Comparison of ENCODE assay signal across 11 cellular contexts in genomic region chr10:71638087-71638576, GRCh38.
DNase-seq lines count a peak whose midpoint lies in the region; ATAC-seq and TF ChIP-seq lines count a peak whose summit lies in the region.
"Had no signal": no experiment of that assay in that cellular context is flagged by ENCODE, and none has a peak within 500 bp of the region (broad histone marks: within the 10 kb centered on the region; RNA-seq: fewer than 3 reads in every experiment).

No MANE protein-coding gene starts in this region.

- H3K9me3 Mint-ChIP-seq in activated naive CD8-positive, alpha-beta T cell treated with anti-CD3 and anti-CD28 coated beads, Interleukin-2, amount 10 ng/mL, durations not matched to agents 7 days and 5 days: no peaks in the 10 kb centered on the region
- no peaks in the 10 kb centered on the region for H3K9me3 Mint-ChIP-seq in activated naive CD8-positive, alpha-beta T cell treated with anti-CD3 and anti-CD28 coated beads for 36 hours
- H3K9me3 Mint-ChIP-seq in activated T-helper 17 cell treated with anti-CD3 and anti-CD28 coated beads, Interleukin-2, amount 50 U/mL, for 72 hours: no peaks in the 10 kb centered on the region

- H3K36me3 ChIP-seq in right lobe of liver (no peaks in the 10 kb centered on the region), vagina (no peaks in the 10 kb centered on the region)
- H3K36me3 ChIP-seq: MG63, tibial nerve had no signal

- H3K27me3 ChIP-seq in right lobe of liver (no peaks in the 10 kb centered on the region), vagina (no peaks in the 10 kb centered on the region)
- H3K27me3 ChIP-seq: MG63, tibial nerve had no signal

- no peak for ATAC-seq in activated naive CD8-positive, alpha-beta T cell treated with anti-CD3 and anti-CD28 coated beads, Interleukin-2, amount 10 ng/mL, durations not matched to agents 7 days and 5 days (ENCODE audit: low read depth)
- peak; percentile 29 for ATAC-seq in activated T-helper 17 cell treated with anti-CD3 and anti-CD28 coated beads, Interleukin-2, amount 50 U/mL, for 72 hours (replicated peaks)
- peak; percentile 84 to 91 (median 86) for ATAC-seq in right lobe of liver
- ATAC-seq in HG03045 (IDR thresholded peaks at IDR 0.05; ENCODE audit: unreplicated experiment): no peak

- no peaks in the 10 kb centered on the region for H3K36me3 Mint-ChIP-seq in activated naive CD8-positive, alpha-beta T cell treated with anti-CD3 and anti-CD28 coated beads, Interleukin-2, amount 10 ng/mL, durations not matched to agents 7 days and 5 days
- no peaks in the 10 kb centered on the region for H3K36me3 Mint-ChIP-seq in activated naive CD8-positive, alpha-beta T cell treated with anti-CD3 and anti-CD28 coated beads for 36 hours
- no peaks in the 10 kb centered on the region for H3K36me3 Mint-ChIP-seq in activated T-helper 17 cell treated with anti-CD3 and anti-CD28 coated beads, Interleukin-2, amount 50 U/mL, for 72 hours (ENCODE audit: low read depth)

- H3K9me3 ChIP-seq in right lobe of liver: no peaks in the 10 kb centered on the region
- no peaks in the 10 kb centered on the region for H3K9me3 ChIP-seq in vagina
- H3K9me3 ChIP-seq: MG63, tibial nerve had no signal

- no peak overlapping the region for H3K4me3 Mint-ChIP-seq in activated naive CD8-positive, alpha-beta T cell treated with anti-CD3 and anti-CD28 coated beads, Interleukin-2, amount 10 ng/mL, durations not matched to agents 7 days and 5 days
- no peak overlapping the region for H3K4me3 Mint-ChIP-seq in activated naive CD8-positive, alpha-beta T cell treated with anti-CD3 and anti-CD28 coated beads for 36 hours
- no peak overlapping the region for H3K4me3 Mint-ChIP-seq in activated T-helper 17 cell treated with anti-CD3 and anti-CD28 coated beads, Interleukin-2, amount 50 U/mL, for 72 hours

- H3K4me1 ChIP-seq in right lobe of liver (peaks cover 0 to 55% (median 25%) of the 10 kb centered on the region in 4 donors), vagina (no peaks in the 10 kb centered on the region)

- WGBS in right lobe of liver (ENCODE audit: insufficient coverage, low coverage, low lambda C conversion rate, missing lambda C conversion rate): 0% methylated on average over 4 of the region's 8 CpGs

- peak overlapping the region; percentile 82 to 90 (median 83) for H3K27ac ChIP-seq in right lobe of liver
- H3K27ac ChIP-seq in vagina: no peak overlapping the region

- H3K4me3 ChIP-seq in right lobe of liver: peak overlapping the region; percentile 0 to 44 (median 43)
- no peak overlapping the region for H3K4me3 ChIP-seq in vagina
- H3K4me3 ChIP-seq: MG63, tibial nerve had no signal

- peak; percentile 88 for TF ChIP-seq POLR2A in right lobe of liver (IDR thresholded peaks at IDR 0.05)
- TF ChIP-seq POLR2A in vagina (IDR thresholded peaks at IDR 0.05): no peak

- no peak for DNase-seq in activated naive CD8-positive, alpha-beta T cell treated with anti-CD3 and anti-CD28 coated beads, Interleukin-2, amount 10 ng/mL, durations not matched to agents 7 days and 5 days
- DNase-seq in activated naive CD8-positive, alpha-beta T cell treated with anti-CD3 and anti-CD28 coated beads for 36 hours: no peak
- peak; percentile 87 to 96 (median 94) for DNase-seq in right lobe of liver
- no peak for DNase-seq in NCI-H1092 (lab: John Stamatoyannopoulos, UW)
- DNase-seq in DMS114 treated with DMSO at 0.1 percent for 48 hours (lab: John Stamatoyannopoulos, UW; ENCODE audit: unreplicated experiment): no peak
- no peak for DNase-seq in vagina (ENCODE audit: extremely low spot score in 2 of 2)
- DNase-seq: MG63, SHP77 had no signal

- intact Hi-C loops in right lobe of liver (cut with DNase I) (no loop called here), vagina (cut with DNase I) (no loop called here)

- TF ChIP-seq CTCF in right lobe of liver (IDR thresholded peaks at IDR 0.05) (no peak), vagina (IDR thresholded peaks at IDR 0.05) (no peak)

- peaks cover 12% of the 10 kb centered on the region for H3K27me3 Mint-ChIP-seq in activated naive CD8-positive, alpha-beta T cell treated with anti-CD3 and anti-CD28 coated beads, Interleukin-2, amount 10 ng/mL, durations not matched to agents 7 days and 5 days
- no peaks in the 10 kb centered on the region for H3K27me3 Mint-ChIP-seq in activated naive CD8-positive, alpha-beta T cell treated with anti-CD3 and anti-CD28 coated beads for 36 hours
- H3K27me3 Mint-ChIP-seq in activated T-helper 17 cell treated with anti-CD3 and anti-CD28 coated beads, Interleukin-2, amount 50 U/mL, for 72 hours: no peaks in the 10 kb centered on the region

- POLR2A ChIA-PET in activated naive CD8-positive, alpha-beta T cell treated with anti-CD3 and anti-CD28 coated beads, Interleukin-2, amount 10 ng/mL, durations not matched to agents 7 days and 5 days (lab: Charles Lee): no interaction called here

- peaks cover 5% of the 10 kb centered on the region for H3K4me1 Mint-ChIP-seq in activated naive CD8-positive, alpha-beta T cell treated with anti-CD3 and anti-CD28 coated beads, Interleukin-2, amount 10 ng/mL, durations not matched to agents 7 days and 5 days
- H3K4me1 Mint-ChIP-seq in activated naive CD8-positive, alpha-beta T cell treated with anti-CD3 and anti-CD28 coated beads for 36 hours: no peaks in the 10 kb centered on the region
- H3K4me1 Mint-ChIP-seq in activated T-helper 17 cell treated with anti-CD3 and anti-CD28 coated beads, Interleukin-2, amount 50 U/mL, for 72 hours: no peaks in the 10 kb centered on the region

- peak overlapping the region; percentile 55 for H3K27ac Mint-ChIP-seq in activated naive CD8-positive, alpha-beta T cell treated with anti-CD3 and anti-CD28 coated beads, Interleukin-2, amount 10 ng/mL, durations not matched to agents 7 days and 5 days
- no peak overlapping the region for H3K27ac Mint-ChIP-seq in activated naive CD8-positive, alpha-beta T cell treated with anti-CD3 and anti-CD28 coated beads for 36 hours
- no peak overlapping the region for H3K27ac Mint-ChIP-seq in activated T-helper 17 cell treated with anti-CD3 and anti-CD28 coated beads, Interleukin-2, amount 50 U/mL, for 72 hours

Comparison
In these comparisons a context has a peak if more than half of its experiments do, and no peak if none do; other contexts are left out.
1. ATAC-seq: peak in activated T-helper 17 cell treated with anti-CD3 and anti-CD28 coated beads, Interleukin-2, amount 50 U/mL, for 72 hours (single experiment) and right lobe of liver (4 of 4); none in activated naive CD8-positive, alpha-beta T cell treated with anti-CD3 and anti-CD28 coated beads, Interleukin-2, amount 10 ng/mL, durations not matched to agents 7 days and 5 days (single experiment) and HG03045 (single experiment).
2. DNase-seq: peak in right lobe of liver (3 of 3); none in activated naive CD8-positive, alpha-beta T cell treated with anti-CD3 and anti-CD28 coated beads, Interleukin-2, amount 10 ng/mL, durations not matched to agents 7 days and 5 days (single experiment), activated naive CD8-positive, alpha-beta T cell treated with anti-CD3 and anti-CD28 coated beads for 36 hours (single experiment), NCI-H1092 (single experiment), DMS114 treated with DMSO at 0.1 percent for 48 hours (single experiment) and vagina (0 of 2).
3. H3K4me3 ChIP-seq: peak in right lobe of liver (3 of 3); none in vagina (0 of 2).